In the genomic region with DNA sequence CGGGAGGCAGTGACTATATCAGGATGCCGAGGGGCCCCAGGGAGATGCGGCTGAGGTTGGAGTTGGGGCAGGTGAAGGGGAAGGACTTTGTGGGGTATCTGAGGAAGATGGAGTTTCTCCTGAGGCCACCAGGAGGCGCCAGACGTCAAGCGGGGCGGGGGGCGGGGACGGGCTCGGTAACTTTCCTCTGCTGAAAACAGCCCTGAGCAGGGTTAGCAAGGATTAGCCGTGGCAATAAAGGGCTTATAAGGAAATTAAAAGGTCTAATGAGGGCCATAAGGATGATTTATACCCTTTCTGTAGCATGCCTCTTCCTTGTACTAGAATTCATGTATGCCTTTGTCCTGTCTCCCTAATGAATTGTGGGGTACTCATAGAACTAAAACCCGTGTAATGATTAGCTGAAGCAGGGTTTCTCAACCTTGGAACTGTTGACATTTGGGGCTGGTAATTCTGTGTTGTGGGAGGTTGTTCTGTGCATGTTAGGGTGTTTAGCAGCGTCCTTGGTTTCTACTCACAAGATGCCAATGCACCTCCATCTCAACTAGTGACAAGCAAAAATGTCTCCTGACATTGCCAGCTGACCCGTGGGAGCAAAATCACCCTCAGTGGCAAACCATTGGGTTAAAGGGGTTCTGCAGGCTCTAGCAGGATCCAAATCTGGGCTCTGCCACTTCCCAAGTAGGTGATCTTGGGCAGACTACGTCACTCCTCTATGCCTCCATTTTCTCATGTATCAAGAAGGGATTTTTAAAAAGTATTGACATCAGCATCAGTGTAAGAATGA, we compare ENCODE assay signal across 1 cellular context.
TF ChIP-seq lines count a peak whose summit lies in the region.

No MANE protein-coding gene starts in this region.

TF ChIP-seq in HepG2, 621 proteins besides CTCF, POLR2A, EP300 and RAD21 (continued from another document and continues in another):
- TF ChIP-seq, protein P1, sequence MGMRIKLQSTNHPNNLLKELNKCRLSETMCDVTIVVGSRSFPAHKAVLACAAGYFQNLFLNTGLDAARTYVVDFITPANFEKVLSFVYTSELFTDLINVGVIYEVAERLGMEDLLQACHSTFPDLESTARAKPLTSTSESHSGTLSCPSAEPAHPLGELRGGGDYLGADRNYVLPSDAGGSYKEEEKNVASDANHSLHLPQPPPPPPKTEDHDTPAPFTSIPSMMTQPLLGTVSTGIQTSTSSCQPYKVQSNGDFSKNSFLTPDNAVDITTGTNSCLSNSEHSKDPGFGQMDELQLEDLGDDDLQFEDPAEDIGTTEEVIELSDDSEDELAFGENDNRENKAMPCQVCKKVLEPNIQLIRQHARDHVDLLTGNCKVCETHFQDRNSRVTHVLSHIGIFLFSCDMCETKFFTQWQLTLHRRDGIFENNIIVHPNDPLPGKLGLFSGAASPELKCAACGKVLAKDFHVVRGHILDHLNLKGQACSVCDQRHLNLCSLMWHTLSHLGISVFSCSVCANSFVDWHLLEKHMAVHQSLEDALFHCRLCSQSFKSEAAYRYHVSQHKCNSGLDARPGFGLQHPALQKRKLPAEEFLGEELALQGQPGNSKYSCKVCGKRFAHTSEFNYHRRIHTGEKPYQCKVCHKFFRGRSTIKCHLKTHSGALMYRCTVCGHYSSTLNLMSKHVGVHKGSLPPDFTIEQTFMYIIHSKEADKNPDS (CRISPR knock-in tag; IDR thresholded peaks at IDR 0.05) = 0 out of 2 replicates have a peak, but pooled peaks have one; percentile 45
- TF ChIP-seq, protein P2, sequence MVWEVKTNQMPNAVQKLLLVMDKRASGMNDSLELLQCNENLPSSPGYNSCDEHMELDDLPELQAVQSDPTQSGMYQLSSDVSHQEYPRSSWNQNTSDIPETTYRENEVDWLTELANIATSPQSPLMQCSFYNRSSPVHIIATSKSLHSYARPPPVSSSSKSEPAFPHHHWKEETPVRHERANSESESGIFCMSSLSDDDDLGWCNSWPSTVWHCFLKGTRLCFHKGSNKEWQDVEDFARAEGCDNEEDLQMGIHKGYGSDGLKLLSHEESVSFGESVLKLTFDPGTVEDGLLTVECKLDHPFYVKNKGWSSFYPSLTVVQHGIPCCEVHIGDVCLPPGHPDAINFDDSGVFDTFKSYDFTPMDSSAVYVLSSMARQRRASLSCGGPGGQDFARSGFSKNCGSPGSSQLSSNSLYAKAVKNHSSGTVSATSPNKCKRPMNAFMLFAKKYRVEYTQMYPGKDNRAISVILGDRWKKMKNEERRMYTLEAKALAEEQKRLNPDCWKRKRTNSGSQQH (CRISPR knock-in tag; IDR thresholded peaks at IDR 0.05; ENCODE audit: low read depth) = no peak
- TF ChIP-seq, protein P3, sequence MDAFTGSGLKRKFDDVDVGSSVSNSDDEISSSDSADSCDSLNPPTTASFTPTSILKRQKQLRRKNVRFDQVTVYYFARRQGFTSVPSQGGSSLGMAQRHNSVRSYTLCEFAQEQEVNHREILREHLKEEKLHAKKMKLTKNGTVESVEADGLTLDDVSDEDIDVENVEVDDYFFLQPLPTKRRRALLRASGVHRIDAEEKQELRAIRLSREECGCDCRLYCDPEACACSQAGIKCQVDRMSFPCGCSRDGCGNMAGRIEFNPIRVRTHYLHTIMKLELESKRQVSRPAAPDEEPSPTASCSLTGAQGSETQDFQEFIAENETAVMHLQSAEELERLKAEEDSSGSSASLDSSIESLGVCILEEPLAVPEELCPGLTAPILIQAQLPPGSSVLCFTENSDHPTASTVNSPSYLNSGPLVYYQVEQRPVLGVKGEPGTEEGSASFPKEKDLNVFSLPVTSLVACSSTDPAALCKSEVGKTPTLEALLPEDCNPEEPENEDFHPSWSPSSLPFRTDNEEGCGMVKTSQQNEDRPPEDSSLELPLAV (CRISPR knock-in tag; conservative IDR thresholded peaks at IDR 0.05; ENCODE audit: low read depth) = no peak
- TF ChIP-seq ARNT2 (CRISPR knock-in tag; IDR thresholded peaks at IDR 0.05; ENCODE audit: low read depth) (0 out of 2 replicates have a peak, but pooled peaks have one; percentile 47), FOXO1 (CRISPR knock-in tag; IDR thresholded peaks at IDR 0.05) (peak; percentile 94), IRF2 (CRISPR knock-in tag; IDR thresholded peaks at IDR 0.05) (peak; percentile 78; the same call in 1 of the 2 replicates), NCOA1 (CRISPR knock-in tag; IDR thresholded peaks at IDR 0.05) (no peak), CBX2 (IDR thresholded peaks at IDR 0.05; ENCODE audit: low read depth, low read length) (no peak), CBX2 (CRISPR knock-in tag; IDR thresholded peaks at IDR 0.05; ENCODE audit: low read depth) (0 out of 2 replicates have a peak, but pooled peaks have one; percentile 19), ZNF562 (CRISPR knock-in tag; IDR thresholded peaks at IDR 0.05; ENCODE audit: borderline replicate concordance) (no peak), ZNF816 (CRISPR knock-in tag; IDR thresholded peaks at IDR 0.05; ENCODE audit: borderline replicate concordance) (peak; percentile 76; the same call in 1 of the 2 replicates), ZFP1 (CRISPR knock-in tag; IDR thresholded peaks at IDR 0.05) (peak; percentile 81; the same call in 1 of the 2 replicates), HIVEP1 (CRISPR knock-in tag; IDR thresholded peaks at IDR 0.05) (no peak), ZNF660 (CRISPR knock-in tag; IDR thresholded peaks at IDR 0.05; ENCODE audit: borderline replicate concordance, low read depth) (no peak; the same call in 1 of the 2 replicates), ZNF326 (CRISPR knock-in tag; IDR thresholded peaks at IDR 0.05; ENCODE audit: borderline replicate concordance) (no peak), EED (CRISPR knock-in tag; IDR thresholded peaks at IDR 0.05) (no peak), ZNF335 (CRISPR knock-in tag; IDR thresholded peaks at IDR 0.05) (no peak), ZNF431 (CRISPR knock-in tag; IDR thresholded peaks at IDR 0.05; ENCODE audit: borderline replicate concordance, low read depth) (no peak), SMYD3 (CRISPR knock-in tag; IDR thresholded peaks at IDR 0.05) (no peak), TAF15 (IDR thresholded peaks at IDR 0.05; ENCODE audit: low read depth, low read length, poor library complexity, severe bottlenecking) (peak; percentile 89), RCOR2 (CRISPR knock-in tag; IDR thresholded peaks at IDR 0.05) (no peak; the same call in 1 of the 2 replicates)
- TF ChIP-seq, protein P4, sequence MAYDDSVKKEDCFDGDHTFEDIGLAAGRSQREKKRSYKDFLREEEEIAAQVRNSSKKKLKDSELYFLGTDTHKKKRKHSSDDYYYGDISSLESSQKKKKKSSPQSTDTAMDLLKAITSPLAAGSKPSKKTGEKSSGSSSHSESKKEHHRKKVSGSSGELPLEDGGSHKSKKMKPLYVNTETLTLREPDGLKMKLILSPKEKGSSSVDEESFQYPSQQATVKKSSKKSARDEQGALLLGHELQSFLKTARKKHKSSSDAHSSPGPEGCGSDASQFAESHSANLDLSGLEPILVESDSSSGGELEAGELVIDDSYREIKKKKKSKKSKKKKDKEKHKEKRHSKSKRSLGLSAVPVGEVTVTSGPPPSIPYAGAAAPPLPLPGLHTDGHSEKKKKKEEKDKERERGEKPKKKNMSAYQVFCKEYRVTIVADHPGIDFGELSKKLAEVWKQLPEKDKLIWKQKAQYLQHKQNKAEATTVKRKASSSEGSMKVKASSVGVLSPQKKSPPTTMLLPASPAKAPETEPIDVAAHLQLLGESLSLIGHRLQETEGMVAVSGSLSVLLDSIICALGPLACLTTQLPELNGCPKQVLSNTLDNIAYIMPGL (CRISPR knock-in tag; IDR thresholded peaks at IDR 0.05; ENCODE audit: borderline replicate concordance in 1 of 2, low read depth in 1 of 2) = peak; percentile 62 to 79; a peak in 3 of 4 replicates
- TF ChIP-seq, protein P5, sequence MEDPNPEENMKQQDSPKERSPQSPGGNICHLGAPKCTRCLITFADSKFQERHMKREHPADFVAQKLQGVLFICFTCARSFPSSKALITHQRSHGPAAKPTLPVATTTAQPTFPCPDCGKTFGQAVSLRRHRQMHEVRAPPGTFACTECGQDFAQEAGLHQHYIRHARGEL (CRISPR knock-in tag; IDR thresholded peaks at IDR 0.05) = no peak
- TF ChIP-seq, protein P6, sequence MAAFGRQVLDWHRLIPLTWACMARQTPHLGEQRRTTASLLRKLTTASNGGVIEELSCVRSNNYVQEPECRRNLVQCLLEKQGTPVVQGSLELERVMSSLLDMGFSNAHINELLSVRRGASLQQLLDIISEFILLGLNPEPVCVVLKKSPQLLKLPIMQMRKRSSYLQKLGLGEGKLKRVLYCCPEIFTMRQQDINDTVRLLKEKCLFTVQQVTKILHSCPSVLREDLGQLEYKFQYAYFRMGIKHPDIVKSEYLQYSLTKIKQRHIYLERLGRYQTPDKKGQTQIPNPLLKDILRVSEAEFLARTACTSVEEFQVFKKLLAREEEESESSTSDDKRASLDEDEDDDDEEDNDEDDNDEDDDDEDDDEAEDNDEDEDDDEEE (CRISPR knock-in tag; IDR thresholded peaks at IDR 0.05) = 0 out of 2 replicates have a peak, but pooled peaks have one; percentile 58
- TF ChIP-seq, protein P7, sequence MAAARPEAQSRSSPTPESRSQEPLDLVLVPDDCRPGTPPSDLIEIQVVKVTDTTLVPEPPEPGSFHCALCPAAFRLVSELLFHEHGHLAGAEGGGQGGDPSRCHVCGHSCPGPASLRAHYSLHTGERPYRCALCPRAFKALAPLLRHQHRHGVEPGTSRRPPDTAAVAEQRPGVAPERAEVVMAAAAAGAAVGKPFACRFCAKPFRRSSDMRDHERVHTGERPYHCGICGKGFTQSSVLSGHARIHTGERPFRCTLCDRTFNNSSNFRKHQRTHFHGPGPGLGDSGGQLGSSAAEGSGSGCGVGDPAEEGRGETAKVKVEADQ (CRISPR knock-in tag; IDR thresholded peaks at IDR 0.05; ENCODE audit: borderline replicate concordance) = no peak; the same call in 1 of the 2 replicates
- TF ChIP-seq, protein P8, sequence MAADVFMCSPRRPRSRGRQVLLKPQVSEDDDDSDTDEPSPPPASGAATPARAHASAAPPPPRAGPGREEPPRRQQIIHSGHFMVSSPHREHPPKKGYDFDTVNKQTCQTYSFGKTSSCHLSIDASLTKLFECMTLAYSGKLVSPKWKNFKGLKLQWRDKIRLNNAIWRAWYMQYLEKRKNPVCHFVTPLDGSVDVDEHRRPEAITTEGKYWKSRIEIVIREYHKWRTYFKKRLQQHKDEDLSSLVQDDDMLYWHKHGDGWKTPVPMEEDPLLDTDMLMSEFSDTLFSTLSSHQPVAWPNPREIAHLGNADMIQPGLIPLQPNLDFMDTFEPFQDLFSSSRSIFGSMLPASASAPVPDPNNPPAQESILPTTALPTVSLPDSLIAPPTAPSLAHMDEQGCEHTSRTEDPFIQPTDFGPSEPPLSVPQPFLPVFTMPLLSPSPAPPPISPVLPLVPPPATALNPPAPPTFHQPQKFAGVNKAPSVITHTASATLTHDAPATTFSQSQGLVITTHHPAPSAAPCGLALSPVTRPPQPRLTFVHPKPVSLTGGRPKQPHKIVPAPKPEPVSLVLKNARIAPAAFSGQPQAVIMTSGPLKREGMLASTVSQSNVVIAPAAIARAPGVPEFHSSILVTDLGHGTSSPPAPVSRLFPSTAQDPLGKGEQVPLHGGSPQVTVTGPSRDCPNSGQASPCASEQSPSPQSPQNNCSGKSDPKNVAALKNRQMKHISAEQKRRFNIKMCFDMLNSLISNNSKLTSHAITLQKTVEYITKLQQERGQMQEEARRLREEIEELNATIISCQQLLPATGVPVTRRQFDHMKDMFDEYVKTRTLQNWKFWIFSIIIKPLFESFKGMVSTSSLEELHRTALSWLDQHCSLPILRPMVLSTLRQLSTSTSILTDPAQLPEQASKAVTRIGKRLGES (CRISPR knock-in tag; IDR thresholded peaks at IDR 0.05; ENCODE audit: borderline replicate concordance) = no peak
- TF ChIP-seq, protein P9, sequence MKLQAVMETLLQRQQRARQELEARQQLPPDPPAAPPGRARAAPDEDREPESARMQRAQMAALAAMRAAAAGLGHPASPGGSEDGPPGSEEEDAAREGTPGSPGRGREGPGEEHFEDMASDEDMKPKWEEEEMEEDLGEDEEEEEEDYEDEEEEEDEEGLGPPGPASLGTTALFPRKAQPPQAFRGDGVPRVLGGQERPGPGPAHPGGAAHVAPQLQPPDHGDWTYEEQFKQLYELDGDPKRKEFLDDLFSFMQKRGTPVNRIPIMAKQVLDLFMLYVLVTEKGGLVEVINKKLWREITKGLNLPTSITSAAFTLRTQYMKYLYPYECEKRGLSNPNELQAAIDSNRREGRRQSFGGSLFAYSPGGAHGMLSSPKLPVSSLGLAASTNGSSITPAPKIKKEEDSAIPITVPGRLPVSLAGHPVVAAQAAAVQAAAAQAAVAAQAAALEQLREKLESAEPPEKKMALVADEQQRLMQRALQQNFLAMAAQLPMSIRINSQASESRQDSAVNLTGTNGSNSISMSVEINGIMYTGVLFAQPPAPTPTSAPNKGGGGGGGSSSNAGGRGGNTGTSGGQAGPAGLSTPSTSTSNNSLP (IDR thresholded peaks at IDR 0.05; ENCODE audit: low read depth, low read length) = peak; percentile 12; the same call in 1 of the 2 replicates
- TF ChIP-seq, protein P10, sequence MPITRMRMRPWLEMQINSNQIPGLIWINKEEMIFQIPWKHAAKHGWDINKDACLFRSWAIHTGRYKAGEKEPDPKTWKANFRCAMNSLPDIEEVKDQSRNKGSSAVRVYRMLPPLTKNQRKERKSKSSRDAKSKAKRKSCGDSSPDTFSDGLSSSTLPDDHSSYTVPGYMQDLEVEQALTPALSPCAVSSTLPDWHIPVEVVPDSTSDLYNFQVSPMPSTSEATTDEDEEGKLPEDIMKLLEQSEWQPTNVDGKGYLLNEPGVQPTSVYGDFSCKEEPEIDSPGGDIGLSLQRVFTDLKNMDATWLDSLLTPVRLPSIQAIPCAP (CRISPR knock-in tag; IDR thresholded peaks at IDR 0.05; ENCODE audit: low read depth) = 0 out of 2 replicates have a peak, but pooled peaks have one; percentile 55
- TF ChIP-seq, protein P11, sequence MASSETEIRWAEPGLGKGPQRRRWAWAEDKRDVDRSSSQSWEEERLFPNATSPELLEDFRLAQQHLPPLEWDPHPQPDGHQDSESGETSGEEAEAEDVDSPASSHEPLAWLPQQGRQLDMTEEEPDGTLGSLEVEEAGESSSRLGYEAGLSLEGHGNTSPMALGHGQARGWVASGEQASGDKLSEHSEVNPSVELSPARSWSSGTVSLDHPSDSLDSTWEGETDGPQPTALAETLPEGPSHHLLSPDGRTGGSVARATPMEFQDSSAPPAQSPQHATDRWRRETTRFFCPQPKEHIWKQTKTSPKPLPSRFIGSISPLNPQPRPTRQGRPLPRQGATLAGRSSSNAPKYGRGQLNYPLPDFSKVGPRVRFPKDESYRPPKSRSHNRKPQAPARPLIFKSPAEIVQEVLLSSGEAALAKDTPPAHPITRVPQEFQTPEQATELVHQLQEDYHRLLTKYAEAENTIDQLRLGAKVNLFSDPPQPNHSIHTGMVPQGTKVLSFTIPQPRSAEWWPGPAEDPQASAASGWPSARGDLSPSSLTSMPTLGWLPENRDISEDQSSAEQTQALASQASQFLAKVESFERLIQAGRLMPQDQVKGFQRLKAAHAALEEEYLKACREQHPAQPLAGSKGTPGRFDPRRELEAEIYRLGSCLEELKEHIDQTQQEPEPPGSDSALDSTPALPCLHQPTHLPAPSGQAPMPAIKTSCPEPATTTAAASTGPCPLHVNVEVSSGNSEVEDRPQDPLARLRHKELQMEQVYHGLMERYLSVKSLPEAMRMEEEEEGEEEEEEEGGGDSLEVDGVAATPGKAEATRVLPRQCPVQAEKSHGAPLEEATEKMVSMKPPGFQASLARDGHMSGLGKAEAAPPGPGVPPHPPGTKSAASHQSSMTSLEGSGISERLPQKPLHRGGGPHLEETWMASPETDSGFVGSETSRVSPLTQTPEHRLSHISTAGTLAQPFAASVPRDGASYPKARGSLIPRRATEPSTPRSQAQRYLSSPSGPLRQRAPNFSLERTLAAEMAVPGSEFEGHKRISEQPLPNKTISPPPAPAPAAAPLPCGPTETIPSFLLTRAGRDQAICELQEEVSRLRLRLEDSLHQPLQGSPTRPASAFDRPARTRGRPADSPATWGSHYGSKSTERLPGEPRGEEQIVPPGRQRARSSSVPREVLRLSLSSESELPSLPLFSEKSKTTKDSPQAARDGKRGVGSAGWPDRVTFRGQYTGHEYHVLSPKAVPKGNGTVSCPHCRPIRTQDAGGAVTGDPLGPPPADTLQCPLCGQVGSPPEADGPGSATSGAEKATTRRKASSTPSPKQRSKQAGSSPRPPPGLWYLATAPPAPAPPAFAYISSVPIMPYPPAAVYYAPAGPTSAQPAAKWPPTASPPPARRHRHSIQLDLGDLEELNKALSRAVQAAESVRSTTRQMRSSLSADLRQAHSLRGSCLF (CRISPR knock-in tag; IDR thresholded peaks at IDR 0.05; ENCODE audit: borderline replicate concordance) = no peak
